Comparison of ENCODE assay signal across 28 cellular contexts in genomic region chr6:71056656-71057055, GRCh38.
"Had no signal": no experiment of that assay in that cellular context is flagged by ENCODE, and none has a peak within 500 bp of the region (broad histone marks: within the 10 kb centered on the region; RNA-seq: fewer than 3 reads in every experiment).

No MANE protein-coding gene starts in this region.

- H3K9me3 Mint-ChIP-seq: activated CD4-positive, alpha-beta memory T cell treated with anti-CD3 and anti-CD28 coated beads for 36 hours; activated CD4-positive, alpha-beta T cell treated with anti-CD3 and anti-CD28 coated beads, Interleukin-2, amount 10 ng/mL, durations not matched to agents 7 days and 5 days; activated naive CD4-positive, alpha-beta T cell treated with anti-CD3 and anti-CD28 coated beads for 36 hours; activated T-helper 17 cell treated with anti-CD3 and anti-CD28 coated beads, Interleukin-2, amount 50 U/mL, for 72 hours; T-cell had no signal

- ATAC-seq: activated T-helper 17 cell treated with anti-CD3 and anti-CD28 coated beads, Interleukin-2, amount 50 U/mL, for 72 hours; Panc1; Right ventricle myocardium inferior; T-cell had no signal

- H3K4me1 Mint-ChIP-seq: activated CD4-positive, alpha-beta T cell treated with anti-CD3 and anti-CD28 coated beads, Interleukin-2, amount 10 ng/mL, durations not matched to agents 7 days and 5 days; activated T-helper 17 cell treated with anti-CD3 and anti-CD28 coated beads, Interleukin-2, amount 50 U/mL, for 72 hours; T-cell had no signal

- H3K36me3 ChIP-seq: brain microvascular endothelial cell had no signal

- H3K4me3 Mint-ChIP-seq: activated CD4-positive, alpha-beta memory T cell treated with anti-CD3 and anti-CD28 coated beads for 36 hours; activated CD4-positive, alpha-beta T cell treated with anti-CD3 and anti-CD28 coated beads, Interleukin-2, amount 10 ng/mL, durations not matched to agents 7 days and 5 days; activated naive CD4-positive, alpha-beta T cell treated with anti-CD3 and anti-CD28 coated beads for 36 hours; activated naive CD8-positive, alpha-beta T cell; activated T-helper 17 cell treated with anti-CD3 and anti-CD28 coated beads, Interleukin-2, amount 50 U/mL, for 72 hours; T-cell had no signal

- H3K4me3 ChIP-seq: SK-N-MC had no signal

- H3K27me3 Mint-ChIP-seq: activated CD4-positive, alpha-beta memory T cell treated with anti-CD3 and anti-CD28 coated beads for 36 hours; activated naive CD8-positive, alpha-beta T cell; activated T-helper 17 cell treated with anti-CD3 and anti-CD28 coated beads, Interleukin-2, amount 50 U/mL, for 72 hours had no signal

- DNase-seq: activated CD4-positive, alpha-beta memory T cell treated with anti-CD3 and anti-CD28 coated beads for 36 hours; activated CD4-positive, alpha-beta T cell treated with anti-CD3 and anti-CD28 coated beads, Interleukin-2, amount 10 ng/mL, durations not matched to agents 7 days and 5 days; activated CD4-positive, CD25-positive, alpha-beta regulatory T cell; activated CD8-positive, alpha-beta memory T cell treated with anti-CD3 and anti-CD28 coated beads for 24 hours; activated gamma-delta T cell; activated naive CD4-positive, alpha-beta T cell treated with anti-CD3 and anti-CD28 coated beads for 36 hours; activated T-cell treated with anti-CD3 and anti-CD28 coated beads, Interleukin-2, amount 50 U/mL, for 48 hours; amygdala; brain microvascular endothelial cell; cerebellar nuclear complex; KG1; NCI-H1092; NCI-H1436; NCI-H1694 treated with DMSO at 0.1 percent for 48 hours; NCI-H2029 treated with DMSO at 0.1 percent for 48 hours; NCI-H226; NCI-H510A treated with DMSO at 0.1 percent for 48 hours; NK-92 treated with Interleukin-12 subunit alpha and Interleukin-12 subunit beta, amount 100 ng/mL, for 24 hours; OCI-M1; RPMI8226; T-cell; T-helper 2 cell; T1000 had no signal

- H3K27ac Mint-ChIP-seq: activated CD4-positive, alpha-beta memory T cell treated with anti-CD3 and anti-CD28 coated beads for 36 hours; activated CD4-positive, alpha-beta T cell treated with anti-CD3 and anti-CD28 coated beads, Interleukin-2, amount 10 ng/mL, durations not matched to agents 7 days and 5 days; activated naive CD4-positive, alpha-beta T cell treated with anti-CD3 and anti-CD28 coated beads for 36 hours; activated naive CD8-positive, alpha-beta T cell; activated T-helper 17 cell treated with anti-CD3 and anti-CD28 coated beads, Interleukin-2, amount 50 U/mL, for 72 hours; T-cell had no signal

- H3K27me3 ChIP-seq: brain microvascular endothelial cell had no signal

- H3K27ac ChIP-seq: brain microvascular endothelial cell, SK-N-MC had no signal

- H3K36me3 Mint-ChIP-seq: activated CD4-positive, alpha-beta memory T cell treated with anti-CD3 and anti-CD28 coated beads for 36 hours; activated naive CD8-positive, alpha-beta T cell; T-cell had no signal
